In the genomic region with DNA sequence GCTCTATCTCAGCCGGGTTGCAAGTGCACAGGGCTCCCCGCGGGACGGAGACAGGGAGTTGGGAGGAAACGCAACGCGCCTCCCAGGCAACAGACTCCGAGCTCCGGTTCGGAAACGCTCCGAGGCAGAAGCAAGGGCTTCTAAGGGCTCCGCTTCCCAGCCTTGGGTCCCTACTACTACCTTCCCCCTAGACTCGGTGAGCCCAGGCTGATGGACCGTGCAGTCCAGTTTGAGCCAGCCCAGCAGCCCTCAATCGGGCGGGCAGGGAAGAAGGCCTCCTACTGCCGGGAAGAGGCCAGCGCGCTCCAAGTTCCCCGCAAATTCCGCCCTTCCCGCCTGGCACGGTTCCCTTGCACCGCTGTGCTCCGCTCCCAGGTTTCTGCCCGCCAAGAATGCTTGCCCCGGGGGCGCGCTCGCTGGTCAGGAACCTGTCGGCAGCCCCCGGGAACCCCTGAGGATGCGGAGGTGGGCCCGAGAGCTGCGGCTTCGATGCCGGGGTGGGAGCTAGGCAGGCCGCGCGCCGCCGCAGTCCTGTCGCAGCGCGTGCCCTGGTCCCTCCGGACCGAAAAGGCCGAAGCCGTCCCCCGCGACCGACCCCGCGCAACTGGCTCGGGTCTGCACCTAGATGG, we compare ENCODE assay signal across 8 cellular contexts. TPM values are rescaled to one million over a fixed set of nuclear protein-coding genes. Genes with fewer than 3 reads are reported as not detected.
DNase-seq lines count a peak whose midpoint lies in the region; ATAC-seq and TF ChIP-seq lines count a peak whose summit lies in the region.

No MANE protein-coding gene starts in this region.

- H3K27me3 Mint-ChIP-seq in endodermal cell (ENCODE audit: insufficient read depth) (peaks cover 40% of the 10 kb centered on the region), memory B cell (no peaks in the 10 kb centered on the region)

- no peak for TF ChIP-seq RAD21 in Ishikawa (IDR thresholded peaks at IDR 0.05; ENCODE audit: low read depth)

- TF ChIP-seq EP300 in Ishikawa (IDR thresholded peaks at IDR 0.05; ENCODE audit: borderline replicate concordance), result no peak

- no peak overlapping the region for H3K9ac ChIP-seq in endodermal cell (ENCODE audit: extremely low read depth, low read length, poor library complexity, severe bottlenecking)

- H3K27ac Mint-ChIP-seq in endodermal cell (no peak overlapping the region), memory B cell (no peak overlapping the region)

- peaks cover 27% of the 10 kb centered on the region for H3K27me3 ChIP-seq in endodermal cell (ENCODE audit: control insufficient read depth, insufficient read depth, low read length, poor library complexity, severe bottlenecking)

- DNase-seq in GM03348 (ENCODE audit: low spot score) (peak; percentile 88), endodermal cell (peak; percentile 86), memory B cell (ENCODE audit: low spot score in 2 of 2) (peak; percentile 15 to 38), NCI-H1048 (lab: John Stamatoyannopoulos, UW) (no peak)
- DNase-seq in activated CD4-positive, alpha-beta T cell treated with anti-CD3 and anti-CD28 coated beads, Interleukin-2, amount 50 U/mL, for 48 hours, result peak; percentile 48 to 54
- peak; percentile 4 to 5 for DNase-seq in stimulated activated CD8-positive, alpha-beta memory T cell treated with anti-CD3 and anti-CD28 coated beads, Interleukin-2, amount 100 ng/mL, for 1 hour (ENCODE audit: low read depth in 2 of 2)

- peak; percentile 35 for TF ChIP-seq CTCF in endodermal cell (conservative IDR thresholded peaks at IDR 0.05)

- ATAC-seq in GM21528 (IDR thresholded peaks at IDR 0.05; ENCODE audit: low FRiP score, unreplicated experiment), result peak; percentile 67
- peak; percentile 41 for ATAC-seq in memory B cell (ENCODE audit: low read depth)

- H3K4me3 Mint-ChIP-seq in endodermal cell (peak overlapping the region; percentile 64), memory B cell (peak overlapping the region; percentile 86)

- H3K27ac ChIP-seq in endodermal cell (ENCODE audit: low read depth, low read length), result no peak overlapping the region

- peaks cover 3% of the 10 kb centered on the region for H3K4me1 Mint-ChIP-seq in endodermal cell
- H3K4me1 Mint-ChIP-seq in memory B cell, result peaks cover 15% of the 10 kb centered on the region

- peaks cover 12% of the 10 kb centered on the region for H3K9me3 ChIP-seq in endodermal cell (ENCODE audit: control insufficient read depth, low read length)

- H3K36me3 Mint-ChIP-seq in endodermal cell (ENCODE audit: low read depth) (peaks cover 2% of the 10 kb centered on the region), memory B cell (peaks cover 12% of the 10 kb centered on the region)

- H3K4me3 ChIP-seq in endodermal cell (ENCODE audit: low read length), result peak overlapping the region; percentile 76

- 1 to 4% methylated on average over 18 to 56 of the region's 56 CpGs for WGBS in endodermal cell (ENCODE audit: insufficient coverage in 1 of 2, insufficient read length in 1 of 2), 2 experiments

- H3K4me1 ChIP-seq in endodermal cell (ENCODE audit: control insufficient read depth, insufficient read depth, low read length), result no peaks in the 10 kb centered on the region

- H3K9me3 Mint-ChIP-seq in endodermal cell, result peaks cover 21% of the 10 kb centered on the region
- peaks cover 6% of the 10 kb centered on the region for H3K9me3 Mint-ChIP-seq in memory B cell

- no peaks in the 10 kb centered on the region for H3K36me3 ChIP-seq in endodermal cell (ENCODE audit: control insufficient read depth, insufficient read depth, low read length)

TF ChIP-seq in Ishikawa, 13 proteins besides CTCF, POLR2A, EP300 and RAD21:
- TF ChIP-seq EGR1 (IDR thresholded peaks at IDR 0.05), result 0 out of 2 replicates have a peak, but pooled peaks have one; percentile 28
- TF ChIP-seq TCF12 (IDR thresholded peaks at IDR 0.05; ENCODE audit: low read depth), result 0 out of 2 replicates have a peak, but pooled peaks have one; percentile 24
- peak; percentile 69 for TF ChIP-seq NFIC (IDR thresholded peaks at IDR 0.05)
- TF ChIP-seq, protein P1, sequence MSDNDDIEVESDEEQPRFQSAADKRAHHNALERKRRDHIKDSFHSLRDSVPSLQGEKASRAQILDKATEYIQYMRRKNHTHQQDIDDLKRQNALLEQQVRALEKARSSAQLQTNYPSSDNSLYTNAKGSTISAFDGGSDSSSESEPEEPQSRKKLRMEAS (IDR thresholded peaks at IDR 0.05), result peak; percentile 60
- TF ChIP-seq YY1 (IDR thresholded peaks at IDR 0.05; ENCODE audit: low read depth), result no peak
- no peak for TF ChIP-seq CEBPB (IDR thresholded peaks at IDR 0.05)
TF ChIP-seq in Ishikawa: peak in this region for 4.

RNA-seq across cellular contexts. Expression of gene TRANK1, which starts 0.7 kb away (rescaled TPM):
- 10 to 100 TPM in 1 of 2 donors, 1 to 10 TPM in 1; 9.0 to 20.1 TPM for total RNA-seq in endodermal cell
- 4.8 TPM for polyA plus RNA-seq in endodermal cell (2013, experiment 1 of 2)
- 4.1 TPM for polyA plus RNA-seq in endodermal cell (2013, experiment 2 of 2)

RNA-seq across cellular contexts. Expression of gene EPM2AIP1, which starts 48.8 kb away (rescaled TPM):
- total RNA-seq in endodermal cell, result 10 to 100 TPM; 15.7 to 19.5 TPM
- 23.2 TPM for polyA plus RNA-seq in endodermal cell (2013, experiment 1 of 2)
- 23.4 TPM for polyA plus RNA-seq in endodermal cell (2013, experiment 2 of 2)

RNA-seq across cellular contexts. Expression of gene MLH1, which starts 49.2 kb away (rescaled TPM):
- total RNA-seq in endodermal cell, result 10 to 100 TPM; 36.4 to 47.0 TPM
- 60.7 TPM for polyA plus RNA-seq in endodermal cell (2013, experiment 1 of 2)
- 55.1 TPM for polyA plus RNA-seq in endodermal cell (2013, experiment 2 of 2)
